Comparison of ENCODE assay signal across 11 cellular contexts in the genomic region with DNA sequence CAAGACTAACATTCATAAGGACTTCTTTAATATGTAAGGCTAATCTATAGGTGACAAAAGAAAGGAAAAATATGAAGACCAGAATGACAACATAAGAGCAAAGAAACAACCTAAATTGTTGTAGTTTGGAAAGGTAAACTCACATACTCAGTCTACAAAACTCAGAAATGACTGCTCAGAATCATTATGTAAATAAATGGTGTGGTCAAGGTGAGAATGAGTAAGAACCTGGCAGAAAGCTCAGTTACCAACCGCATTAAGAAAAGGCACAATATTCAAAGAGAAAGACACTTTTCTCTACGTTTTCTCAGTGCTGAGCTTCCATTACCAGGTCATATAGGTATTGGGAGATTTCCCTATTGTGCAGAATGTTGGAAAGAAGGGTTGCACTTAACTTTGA. TPM values are rescaled to one million over a fixed set of nuclear protein-coding genes. Genes with fewer than 3 reads are reported as not detected.
DNase-seq lines count a peak whose midpoint lies in the region; ATAC-seq and TF ChIP-seq lines count a peak whose summit lies in the region.
"Had no signal": no experiment of that assay in that cellular context is flagged by ENCODE, and none has a peak within 500 bp of the region (broad histone marks: within the 10 kb centered on the region; RNA-seq: fewer than 3 reads in every experiment).

No MANE protein-coding gene starts in this region.

- H3K4me3 Mint-ChIP-seq in immature natural killer cell, result peak overlapping the region in 4 of 5 donors; percentile 1 to 64 (median 29)

- H3K36me3 Mint-ChIP-seq in immature natural killer cell, result peaks cover 0 to 12% (median 5%) of the 10 kb centered on the region in 3 donors

- DNase-seq in immature natural killer cell (no peak), NCI-H774 (lab: John Stamatoyannopoulos, UW) (no peak), cardiac septum (ENCODE audit: low spot score) (no peak), foreskin fibroblast (no peak)
- DNase-seq: caudate nucleus, DND-41, left cardiac atrium, NCI-H510A treated with DMSO at 0.1 percent for 48 hours had no signal

- H3K27ac Mint-ChIP-seq in immature natural killer cell, result peak overlapping the region in 2 of 6 donors; percentile 8 to 38

- peaks cover 63 to 87% of the 10 kb centered on the region in 2 donors for H3K4me1 Mint-ChIP-seq in immature natural killer cell

- intact Hi-C loops in cardiac septum (cut with DNase I), result no loop called here

- TF ChIP-seq CTCF in foreskin fibroblast (IDR thresholded peaks at IDR 0.05; ENCODE audit: low read depth, low read length), result no peak

- no peaks in the 10 kb centered on the region for H3K9me3 Mint-ChIP-seq in immature natural killer cell

- no peak overlapping the region for H3K4me3 ChIP-seq in foreskin fibroblast (ENCODE audit: low read depth in 1 of 2, low read length in 2 of 2)

- peak; percentile 77 for ATAC-seq in GM19035 (IDR thresholded peaks at IDR 0.05; ENCODE audit: unreplicated experiment)
- peak; percentile 84 for ATAC-seq in GM21619 (IDR thresholded peaks at IDR 0.05; ENCODE audit: unreplicated experiment)
- ATAC-seq in HG03159 (IDR thresholded peaks at IDR 0.05; ENCODE audit: unreplicated experiment), result peak; percentile 82

- peaks cover 0 to 2% (median 0%) of the 10 kb centered on the region in 3 donors for H3K27me3 Mint-ChIP-seq in immature natural killer cell (ENCODE audit: low read depth in 3 of 3)

RNA-seq across cellular contexts. Expression of gene ATF2, which starts 15.8 kb away (rescaled TPM):
- polyA plus RNA-seq in immature natural killer cell, result 10 to 100 TPM; 21.2 to 42.7 (median 35.5) TPM
- total RNA-seq in cardiac septum, result 27.4 TPM

RNA-seq across cellular contexts. Expression of gene ATP5MC3, which starts 29.3 kb away (rescaled TPM):
- 100 to 1,000 TPM; 377 to 560 (median 464) TPM for polyA plus RNA-seq in immature natural killer cell
- total RNA-seq in cardiac septum, result 814 TPM
